ENCODE assay signal across 1 cellular context in genomic region chr19:3719868-3720532, GRCh38.
A peak's percentile ranks its signal among the peaks of the same experiment; 100 is the strongest.
TF ChIP-seq lines count a peak whose summit lies in the region.

No MANE protein-coding gene starts in this region.

TF ChIP-seq in HepG2, 621 proteins besides CTCF, POLR2A, EP300 and RAD21:
- TF ChIP-seq ZNF512B (CRISPR knock-in tag; IDR thresholded peaks at IDR 0.05; ENCODE audit: borderline replicate concordance) (no peak), ZNF768 (CRISPR knock-in tag; IDR thresholded peaks at IDR 0.05) (peak; percentile 92; the same call in 1 of the 2 replicates), EZH2 (conservative IDR thresholded peaks at IDR 0.05; ENCODE audit: low read depth, low read length) (no peak), EED (CRISPR knock-in tag; IDR thresholded peaks at IDR 0.05) (no peak), RXRA (CRISPR knock-in tag; IDR thresholded peaks at IDR 0.05) (no peak), ZNF737 (CRISPR knock-in tag; IDR thresholded peaks at IDR 0.05; ENCODE audit: borderline replicate concordance) (no peak), KAT7 (CRISPR knock-in tag; IDR thresholded peaks at IDR 0.05; ENCODE audit: borderline replicate concordance) (no peak), TFDP2 (CRISPR knock-in tag; IDR thresholded peaks at IDR 0.05) (no peak), JDP2 (CRISPR knock-in tag; IDR thresholded peaks at IDR 0.05; ENCODE audit: borderline replicate concordance) (no peak), HHEX (CRISPR knock-in tag; IDR thresholded peaks at IDR 0.05) (no peak), CHCHD3 (CRISPR knock-in tag; IDR thresholded peaks at IDR 0.05) (no peak), HMGXB4 (CRISPR knock-in tag; IDR thresholded peaks at IDR 0.05; ENCODE audit: borderline replicate concordance in 1 of 2, low read depth in 1 of 2) (0 out of 4 replicates have a peak, but pooled peaks of 1 of the 2 experiments have one; percentile 4), RXRB (CRISPR knock-in tag; IDR thresholded peaks at IDR 0.05; ENCODE audit: borderline replicate concordance) (no peak), ZNF629 (CRISPR knock-in tag; conservative IDR thresholded peaks at IDR 0.05) (0 out of 2 replicates have a peak, but pooled peaks have one; percentile 11), ZMYM3 (CRISPR knock-in tag; IDR thresholded peaks at IDR 0.05) (peak; percentile 84), CENPT (CRISPR knock-in tag; IDR thresholded peaks at IDR 0.05; ENCODE audit: low read depth) (no peak)
- TF ChIP-seq, protein P1, sequence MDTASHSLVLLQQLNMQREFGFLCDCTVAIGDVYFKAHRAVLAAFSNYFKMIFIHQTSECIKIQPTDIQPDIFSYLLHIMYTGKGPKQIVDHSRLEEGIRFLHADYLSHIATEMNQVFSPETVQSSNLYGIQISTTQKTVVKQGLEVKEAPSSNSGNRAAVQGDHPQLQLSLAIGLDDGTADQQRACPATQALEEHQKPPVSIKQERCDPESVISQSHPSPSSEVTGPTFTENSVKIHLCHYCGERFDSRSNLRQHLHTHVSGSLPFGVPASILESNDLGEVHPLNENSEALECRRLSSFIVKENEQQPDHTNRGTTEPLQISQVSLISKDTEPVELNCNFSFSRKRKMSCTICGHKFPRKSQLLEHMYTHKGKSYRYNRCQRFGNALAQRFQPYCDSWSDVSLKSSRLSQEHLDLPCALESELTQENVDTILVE (CRISPR knock-in tag; IDR thresholded peaks at IDR 0.05): no peak
- TF ChIP-seq, protein P2, sequence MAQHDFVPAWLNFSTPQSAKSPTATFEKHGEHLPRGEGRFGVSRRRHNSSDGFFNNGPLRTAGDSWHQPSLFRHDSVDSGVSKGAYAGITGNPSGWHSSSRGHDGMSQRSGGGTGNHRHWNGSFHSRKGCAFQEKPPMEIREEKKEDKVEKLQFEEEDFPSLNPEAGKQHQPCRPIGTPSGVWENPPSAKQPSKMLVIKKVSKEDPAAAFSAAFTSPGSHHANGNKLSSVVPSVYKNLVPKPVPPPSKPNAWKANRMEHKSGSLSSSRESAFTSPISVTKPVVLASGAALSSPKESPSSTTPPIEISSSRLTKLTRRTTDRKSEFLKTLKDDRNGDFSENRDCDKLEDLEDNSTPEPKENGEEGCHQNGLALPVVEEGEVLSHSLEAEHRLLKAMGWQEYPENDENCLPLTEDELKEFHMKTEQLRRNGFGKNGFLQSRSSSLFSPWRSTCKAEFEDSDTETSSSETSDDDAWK (CRISPR knock-in tag; IDR thresholded peaks at IDR 0.05): no peak
